17 cellular contexts compared by ENCODE assay signal in genomic region chr4:61572160-61572559, GRCh38.
A peak's percentile ranks its signal among the peaks of the same experiment; 100 is the strongest.
DNase-seq lines count a peak whose midpoint lies in the region; ATAC-seq, FAIRE-seq and TF ChIP-seq lines count a peak whose summit lies in the region.
"Had no signal": no experiment of that assay in that cellular context is flagged by ENCODE, and none has a peak within 500 bp of the region (broad histone marks: within the 10 kb centered on the region; RNA-seq: fewer than 3 reads in every experiment).

No MANE protein-coding gene starts in this region.

- DNase-seq in KBM-7 (peak; percentile 3), RCC 7860 (ENCODE audit: low spot score) (peak; percentile 50), choroid plexus epithelial cell (ENCODE audit: low read depth) (peak; percentile 83), skeletal muscle cell (ENCODE audit: low read depth) (peak; percentile 47), AG08396 (ENCODE audit: low spot score) (no peak)
- no peak for DNase-seq in activated T-helper 1 cell treated with anti-CD3 and anti-CD28 coated beads, Interleukin-12 subunit alpha, Interleukin-12 subunit beta, Interleukin-2, Interleukin-4 antibody, amounts not matched to agents 30 ng/mL and 10 ng/mL and 1 ng/mL, durations not matched to agents 14 hours and 24 hours and 36 hours (ENCODE audit: low spot score)
- DNase-seq: activated gamma-delta T cell treated with Interleukin-2 at 50 U/mL for 16 hours; effector memory CD8-positive, alpha-beta T cell; left cardiac atrium; naive B cell; NCI-H1694 treated with DMSO at 0.1 percent for 48 hours; NCI-H524; SJCRH30; transverse colon had no signal

- peak; percentile 91 for FAIRE-seq in RCC 7860 (lab: Jason Lieb, UNC)

- no peak overlapping the region for H3K27ac Mint-ChIP-seq in activated T-helper 1 cell treated with anti-CD3 and anti-CD28 coated beads, Interleukin-12 subunit alpha, Interleukin-12 subunit beta, Interleukin-2, Interleukin-4 antibody, amounts not matched to agents 30 ng/mL and 10 ng/mL and 1 ng/mL, durations not matched to agents 14 hours and 24 hours and 36 hours
- H3K27ac Mint-ChIP-seq: CD14-positive monocyte; effector memory CD8-positive, alpha-beta T cell; naive B cell had no signal

- no peak for TF ChIP-seq CTCF in choroid plexus epithelial cell (conservative IDR thresholded peaks at IDR 0.05; ENCODE audit: low read depth, low read length)

- ATAC-seq in GM21737 (IDR thresholded peaks at IDR 0.05; ENCODE audit: unreplicated experiment), result no peak
- ATAC-seq: effector memory CD8-positive, alpha-beta T cell; left cardiac atrium had no signal

- H3K4me3 Mint-ChIP-seq in activated T-helper 1 cell treated with anti-CD3 and anti-CD28 coated beads, Interleukin-12 subunit alpha, Interleukin-12 subunit beta, Interleukin-2, Interleukin-4 antibody, amounts not matched to agents 30 ng/mL and 10 ng/mL and 1 ng/mL, durations not matched to agents 14 hours and 24 hours and 36 hours, result no peak overlapping the region
- H3K4me3 Mint-ChIP-seq: CD14-positive monocyte; effector memory CD8-positive, alpha-beta T cell; naive B cell had no signal

- no peaks in the 10 kb centered on the region for H3K4me1 Mint-ChIP-seq in activated T-helper 1 cell treated with anti-CD3 and anti-CD28 coated beads, Interleukin-12 subunit alpha, Interleukin-12 subunit beta, Interleukin-2, Interleukin-4 antibody, amounts not matched to agents 30 ng/mL and 10 ng/mL and 1 ng/mL, durations not matched to agents 14 hours and 24 hours and 36 hours (ENCODE audit: low read depth)
- H3K4me1 Mint-ChIP-seq: CD14-positive monocyte, naive B cell had no signal

- H3K36me3 Mint-ChIP-seq in activated T-helper 1 cell treated with anti-CD3 and anti-CD28 coated beads, Interleukin-12 subunit alpha, Interleukin-12 subunit beta, Interleukin-2, Interleukin-4 antibody, amounts not matched to agents 30 ng/mL and 10 ng/mL and 1 ng/mL, durations not matched to agents 14 hours and 24 hours and 36 hours (ENCODE audit: low read depth), result no peaks in the 10 kb centered on the region
- H3K36me3 Mint-ChIP-seq: CD14-positive monocyte, naive B cell had no signal

- H3K9me3 Mint-ChIP-seq in activated T-helper 1 cell treated with anti-CD3 and anti-CD28 coated beads, Interleukin-12 subunit alpha, Interleukin-12 subunit beta, Interleukin-2, Interleukin-4 antibody, amounts not matched to agents 30 ng/mL and 10 ng/mL and 1 ng/mL, durations not matched to agents 14 hours and 24 hours and 36 hours, result peaks cover 4% of the 10 kb centered on the region
- H3K9me3 Mint-ChIP-seq: CD14-positive monocyte had no signal

- intact Hi-C loops in activated T-helper 1 cell treated with anti-CD3 and anti-CD28 coated beads, Interleukin-12 subunit alpha, Interleukin-12 subunit beta, Interleukin-2, Interleukin-4 antibody, amounts not matched to agents 30 ng/mL and 10 ng/mL and 1 ng/mL, durations not matched to agents 14 hours and 24 hours and 36 hours (cut with micrococcal nuclease), result no loop called here

- in situ Hi-C loops in KBM-7 (cut with MboI; ENCODE audit: low pct_unique_long_range_greater_than_20kb, low sequenced_read_pairs), result no loop called here

- H3K27me3 Mint-ChIP-seq in activated T-helper 1 cell treated with anti-CD3 and anti-CD28 coated beads, Interleukin-12 subunit alpha, Interleukin-12 subunit beta, Interleukin-2, Interleukin-4 antibody, amounts not matched to agents 30 ng/mL and 10 ng/mL and 1 ng/mL, durations not matched to agents 14 hours and 24 hours and 36 hours (ENCODE audit: insufficient read depth), result no peaks in the 10 kb centered on the region
- H3K27me3 Mint-ChIP-seq: effector memory CD8-positive, alpha-beta T cell; naive B cell had no signal

- H3K4me3 ChIP-seq in choroid plexus epithelial cell (ENCODE audit: low read depth, low read length), result no peak overlapping the region
- H3K4me3 ChIP-seq in skeletal muscle cell (ENCODE audit: low read depth, low read length), result no peak overlapping the region
- H3K4me3 ChIP-seq: cardiac muscle cell, SJCRH30, transverse colon had no signal

Comparison
In these comparisons a context has a peak if more than half of its experiments do, and no peak if none do; other contexts are left out.
1. DNase-seq: peak in KBM-7 (single experiment), RCC 7860 (single experiment), choroid plexus epithelial cell (single experiment) and skeletal muscle cell (single experiment); none in activated T-helper 1 cell treated with anti-CD3 and anti-CD28 coated beads, Interleukin-12 subunit alpha, Interleukin-12 subunit beta, Interleukin-2, Interleukin-4 antibody, amounts not matched to agents 30 ng/mL and 10 ng/mL and 1 ng/mL, durations not matched to agents 14 hours and 24 hours and 36 hours (single experiment) and AG08396 (single experiment).